9 cellular contexts compared by ENCODE assay signal in the genomic region with DNA sequence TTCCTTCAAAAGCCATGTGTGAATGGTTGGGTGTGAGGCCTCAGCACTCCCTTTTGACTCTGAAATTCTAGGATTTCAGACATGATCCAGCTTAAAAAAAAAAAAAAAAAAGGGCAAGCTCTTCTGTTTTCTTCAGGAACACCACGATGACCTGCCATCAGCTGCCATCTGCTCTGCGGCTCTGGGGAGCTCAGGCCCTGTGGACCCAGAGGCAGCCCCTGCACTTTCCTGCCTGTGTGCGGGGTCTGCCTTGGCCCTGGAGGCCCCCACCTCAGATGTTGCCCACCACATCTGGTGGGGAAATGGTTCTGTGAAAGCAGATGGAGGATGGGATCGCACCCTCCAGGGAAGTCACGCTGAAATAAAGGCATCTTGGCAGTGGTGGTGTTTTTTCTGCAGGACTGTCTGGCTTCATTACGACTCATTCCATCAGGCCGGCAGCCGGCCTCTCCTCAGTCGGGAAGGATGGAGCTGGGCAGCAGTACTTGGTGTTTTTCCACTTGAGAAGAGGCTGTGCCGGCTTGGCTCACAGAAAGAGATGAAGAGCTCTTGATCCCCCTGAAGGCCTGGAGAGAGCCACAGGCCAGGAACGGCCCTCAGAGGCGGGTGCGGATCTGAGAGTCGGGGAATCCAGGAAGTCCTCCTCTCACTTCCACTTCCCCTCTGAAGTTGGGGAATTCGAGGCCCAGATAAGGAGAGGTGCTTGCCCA.
DNase-seq lines count a peak whose midpoint lies in the region; ATAC-seq and TF ChIP-seq lines count a peak whose summit lies in the region.
"Had no signal": no experiment of that assay in that cellular context is flagged by ENCODE, and none has a peak within 500 bp of the region (broad histone marks: within the 10 kb centered on the region; RNA-seq: fewer than 3 reads in every experiment).

No MANE protein-coding gene starts in this region.

- H3K9me3 ChIP-seq in AG04450 (ENCODE audit: control insufficient read depth, insufficient read depth, low read length) (no peaks in the 10 kb centered on the region), Panc1 (ENCODE audit: control insufficient read depth, insufficient read depth, low read depth, low read length) (no peaks in the 10 kb centered on the region)

- H3K36me3 ChIP-seq in Panc1 (ENCODE audit: control insufficient read depth, insufficient read depth, low read length): no peaks in the 10 kb centered on the region

- peak overlapping the region; percentile 39 for H3K27ac ChIP-seq in AG04450 (ENCODE audit: low read depth, low read length)
- H3K27ac ChIP-seq in Panc1 (ENCODE audit: low read length): no peak overlapping the region

- peaks cover 9% of the 10 kb centered on the region for H3K4me1 ChIP-seq in Panc1 (ENCODE audit: control insufficient read depth, insufficient read depth, low read length)

- H3K27ac Mint-ChIP-seq in nephron: peak overlapping the region in 2 of 3 experiments; percentile 75 to 90
- H3K27ac Mint-ChIP-seq: CD8-positive, alpha-beta T cell had no signal

- H3K36me3 Mint-ChIP-seq in nephron (ENCODE audit: low read depth): peaks cover 4% of the 10 kb centered on the region
- H3K36me3 Mint-ChIP-seq: CD8-positive, alpha-beta T cell had no signal

- TF ChIP-seq CTCF in AG04450 (IDR thresholded peaks at IDR 0.05; ENCODE audit: low read depth, low read length) (no peak), Panc1 (IDR thresholded peaks at IDR 0.05) (no peak), nephron (IDR thresholded peaks at IDR 0.05; ENCODE audit: unreplicated experiment in 3 of 3) (no peak), GM13976 (IDR thresholded peaks at IDR 0.05; ENCODE audit: borderline replicate concordance, control extremely low read depth, extremely low read depth, insufficient read depth, missing control alignments) (no peak)

- in situ Hi-C loops in Panc1 (cut with HindIII; ENCODE audit: low pct_unique_long_range_greater_than_20kb, low sequenced_read_pairs) (no loop called here), GM13976 (cut with MboI; ENCODE audit: low sequenced_read_pairs, unreplicated experiment) (no loop called here)

- POLR2A ChIA-PET in AG04450 (lab: Yijun Ruan, JAX) (no interaction called here), Panc1 (lab: Charles Lee) (interaction anchor here (0.6 kb wide), 1 partner anchor 393 kb away, joined by 4 read pairs; no protein-coding TSS in a partner anchor)

- H3K4me3 ChIP-seq in AG04450 (ENCODE audit: low read depth, low read length) (no peak overlapping the region), Panc1 (ENCODE audit: low read depth in 2 of 2, low read length in 2 of 2) (no peak overlapping the region)

- H3K9me3 Mint-ChIP-seq in nephron: no peaks in the 10 kb centered on the region
- H3K9me3 Mint-ChIP-seq: CD8-positive, alpha-beta T cell had no signal

- H3K4me3 Mint-ChIP-seq in nephron: no peak overlapping the region
- H3K4me3 Mint-ChIP-seq: CD8-positive, alpha-beta T cell had no signal

- intact Hi-C loops in Panc1 (cut with micrococcal nuclease; ENCODE audit: unreplicated experiment): no loop called here

- peaks cover 28% of the 10 kb centered on the region for H3K4me1 Mint-ChIP-seq in nephron

- ATAC-seq in Panc1 (peak; percentile 62; the same call in 1 of the 2 replicates), GM18505 (IDR thresholded peaks at IDR 0.05; ENCODE audit: unreplicated experiment) (no peak)
- ATAC-seq: CD8-positive, alpha-beta T cell had no signal

- H3K27me3 Mint-ChIP-seq in nephron (ENCODE audit: low read depth): peaks cover 3% of the 10 kb centered on the region

- TF ChIP-seq POLR2A in GM18505 (IDR thresholded peaks at IDR 0.05; ENCODE audit: borderline replicate concordance, extremely low read depth, insufficient read depth, insufficient read length): no peak

- CTCF ChIA-PET in AG04450 (lab: Charles Lee) (interaction anchor here (0.7 to 1.1 kb wide), 3 partner anchors 8 to 277 kb away, joined by 3 to 9 read pairs (median 4); no protein-coding TSS in a partner anchor), Panc1 (lab: Charles Lee) (interaction anchor here (0.6 kb wide), 1 partner anchor 391 kb away, joined by 3 read pairs; no protein-coding TSS in a partner anchor)

- DNase-seq in AG04450 (ENCODE audit: low read depth, low spot score) (no peak), Panc1 (ENCODE audit: low read depth, low spot score) (no peak), fibroblast of gingiva (ENCODE audit: low read depth) (peak; percentile 42), RPMI8226 (no peak), GM13976 (ENCODE audit: low spot score) (no peak)
- no peak for DNase-seq in activated T-cell treated with anti-CD3 and anti-CD28 coated beads, Interleukin-2, amount 50 U/mL, for 48 hours
- DNase-seq: CD8-positive, alpha-beta T cell had no signal

- no TSS peak for BruUV-seq in Panc1 (replicated peaks; lab: Mats Ljungman, UMichigan)

- H3K27me3 ChIP-seq in AG04450 (ENCODE audit: control insufficient read depth, insufficient read depth, low read length) (no peaks in the 10 kb centered on the region), Panc1 (ENCODE audit: control insufficient read depth, insufficient read depth, low read length) (no peaks in the 10 kb centered on the region)
